ENCODE assay signal across 22 cellular contexts in genomic region chr1:202014915-202015676, GRCh38. TPM values are rescaled to one million over a fixed set of nuclear protein-coding genes. Genes with fewer than 3 reads are reported as not detected.
A peak's percentile ranks its signal among the peaks of the same experiment; 100 is the strongest.
DNase-seq lines count a peak whose midpoint lies in the region; ATAC-seq and TF ChIP-seq lines count a peak whose summit lies in the region.
"Had no signal": no experiment of that assay in that cellular context is flagged by ENCODE, and none has a peak within 500 bp of the region (broad histone marks: within the 10 kb centered on the region; RNA-seq: fewer than 3 reads in every experiment).

No MANE protein-coding gene starts in this region.

- TF ChIP-seq POLR2A in HCT116 (IDR thresholded peaks at IDR 0.05; ENCODE audit: borderline replicate concordance, extremely low read depth, insufficient read depth, insufficient read length): no peak
- TF ChIP-seq POLR2A in stomach (IDR thresholded peaks at IDR 0.05): peak in 1 of 4 donors; percentile 34

- POLR2A ChIA-PET in HCT116 (lab: Charles Lee) (interaction anchor here (0.7 to 9.2 kb wide), 9 partner anchors 6 to 99 kb away, joined by 3 to 174 read pairs (median 4); no protein-coding TSS in a partner anchor), MCF 10A (lab: Yijun Ruan, JAX) (interaction anchor here (0.7 to 3.7 kb wide), 5 partner anchors 9 to 537 kb away, joined by 3 to 23 read pairs (median 5); no protein-coding TSS in a partner anchor)
- POLR2A ChIA-PET in activated CD4-positive, alpha-beta memory T cell treated with anti-CD3 and anti-CD28 coated beads for 36 hours (lab: Charles Lee): no interaction called here

- H3K4me2 ChIP-seq in HCT116 (ENCODE audit: low read length): peak overlapping the region; percentile 99; the same call in 1 of the 2 replicates

- H3K27me3 Mint-ChIP-seq in MCF 10A (ENCODE audit: insufficient read depth, unreplicated experiment): peaks cover 13% of the 10 kb centered on the region
- no peaks in the 10 kb centered on the region for H3K27me3 Mint-ChIP-seq in mesothelial cell of epicardium (ENCODE audit: low read depth)
- H3K27me3 Mint-ChIP-seq in activated CD4-positive, alpha-beta memory T cell treated with anti-CD3 and anti-CD28 coated beads for 36 hours: peaks cover 3% of the 10 kb centered on the region

- H3K79me2 ChIP-seq in HCT116 (ENCODE audit: insufficient read depth, low read length): peaks cover 47% of the 10 kb centered on the region

- CTCF ChIA-PET in HCT116 (lab: Charles Lee) (no interaction called here), MCF 10A (lab: Yijun Ruan, JAX) (interaction anchor here (0.5 to 22.6 kb wide), 9 partner anchors 14 to 1982 kb away, joined by 3 to 1380 read pairs (median 4); partner anchors contain the start of gene GPR37L1)
- CTCF ChIA-PET in activated CD4-positive, alpha-beta memory T cell treated with anti-CD3 and anti-CD28 coated beads for 36 hours (lab: Charles Lee): interaction anchor here (2.4 kb wide), 1 partner anchor 15 kb away, joined by 9 read pairs; no protein-coding TSS in a partner anchor

- no peaks in the 10 kb centered on the region for H3K9me2 ChIP-seq in HCT116 (ENCODE audit: insufficient read depth)

- H3K9me3 ChIP-seq in HCT116 (ENCODE audit: control insufficient read depth in 1 of 2, insufficient read depth in 1 of 2, low read depth in 1 of 2, low read length in 2 of 2): no peaks in the 10 kb centered on the region
- H3K9me3 ChIP-seq in stomach: no peaks in the 10 kb centered on the region
- H3K9me3 ChIP-seq in effector memory CD4-positive, alpha-beta T cell (ENCODE audit: control insufficient read depth, low read length): no peaks in the 10 kb centered on the region
- H3K9me3 ChIP-seq: gastrocnemius medialis had no signal

- intact Hi-C loops in HCT116 (cut with micrococcal nuclease): no loop called here
- intact Hi-C loops in MCF 10A (cut with micrococcal nuclease): loop anchor here (5.0 kb wide), 1 partner anchor 42 kb away; no protein-coding TSS in a partner anchor
- intact Hi-C loops in stomach (cut with DNase I; ENCODE audit: low total_unique reads): loop anchor here (5.0 kb wide), 1 partner anchor 117 kb away; no protein-coding TSS in a partner anchor
- intact Hi-C loops in activated CD4-positive, alpha-beta memory T cell treated with anti-CD3 and anti-CD28 coated beads for 36 hours (cut with micrococcal nuclease): no loop called here

- TF ChIP-seq RAD21 in HCT116 (IDR thresholded peaks at IDR 0.05; ENCODE audit: low read depth): no peak

- peaks cover 19% of the 10 kb centered on the region for H3K4me1 Mint-ChIP-seq in MCF 10A (ENCODE audit: insufficient read depth, unreplicated experiment)
- H3K4me1 Mint-ChIP-seq in mesothelial cell of epicardium: peaks cover 79% of the 10 kb centered on the region
- H3K4me1 Mint-ChIP-seq in activated CD4-positive, alpha-beta memory T cell treated with anti-CD3 and anti-CD28 coated beads for 36 hours (ENCODE audit: low read depth): no peaks in the 10 kb centered on the region

- H3K9me3 Mint-ChIP-seq in MCF 10A (ENCODE audit: unreplicated experiment) (no peaks in the 10 kb centered on the region), mesothelial cell of epicardium (no peaks in the 10 kb centered on the region)
- H3K9me3 Mint-ChIP-seq in activated CD4-positive, alpha-beta memory T cell treated with anti-CD3 and anti-CD28 coated beads for 36 hours: no peaks in the 10 kb centered on the region
- H3K9me3 Mint-ChIP-seq: activated CD8-positive, alpha-beta T cell treated with anti-CD3 and anti-CD28 coated beads for 36 hours; activated naive CD4-positive, alpha-beta T cell treated with anti-CD3 and anti-CD28 coated beads for 36 hours; nephron had no signal

- H3K36me3 Mint-ChIP-seq in MCF 10A (ENCODE audit: insufficient read depth, unreplicated experiment) (peaks cover 6% of the 10 kb centered on the region), mesothelial cell of epicardium (peaks cover 12% of the 10 kb centered on the region)
- H3K36me3 Mint-ChIP-seq in activated CD4-positive, alpha-beta memory T cell treated with anti-CD3 and anti-CD28 coated beads for 36 hours: no peaks in the 10 kb centered on the region

- no peak for ATAC-seq in HCT116
- no peak for ATAC-seq in GM19035 (IDR thresholded peaks at IDR 0.05; ENCODE audit: unreplicated experiment)
- ATAC-seq: activated CD8-positive, alpha-beta T cell treated with anti-CD3 and anti-CD28 coated beads for 36 hours; esophagus mucosa; gastrocnemius medialis had no signal

- RAD21 ChIA-PET in HCT116 (lab: Charles Lee; ENCODE audit: low non-redundant PET in 1 of 2, low total read pairs in 2 of 2, uncharacterized antibody in 2 of 2, unreplicated experiment in 2 of 2): no interaction called here

- H3K36me3 ChIP-seq in HCT116 (ENCODE audit: control insufficient read depth in 1 of 2, insufficient read depth in 2 of 2, low read length in 2 of 2) (peaks cover 6 to 31% of the 10 kb centered on the region in 2 experiments), stomach (peaks cover 30 to 42% (median 41%) of the 10 kb centered on the region in 4 donors)
- no peaks in the 10 kb centered on the region for H3K36me3 ChIP-seq in effector memory CD4-positive, alpha-beta T cell (ENCODE audit: control insufficient read depth, insufficient read depth, low read length)
- H3K36me3 ChIP-seq: gastrocnemius medialis had no signal

- WGBS in stomach, 5 donors: 30 to 68% (median 43%) methylated on average over 17 of the region's 17 CpGs

- H3K27ac ChIP-seq in HCT116 (ENCODE audit: low read depth, low read length) (peak overlapping the region; percentile 94; the same call in 1 of the 2 replicates), stomach (peak overlapping the region; percentile 88 to 94 (median 92))
- no peak overlapping the region for H3K27ac ChIP-seq in effector memory CD4-positive, alpha-beta T cell (ENCODE audit: insufficient read depth, low read length, poor library complexity, severe bottlenecking)
- H3K27ac ChIP-seq: gastrocnemius medialis had no signal

- H3K4me3 Mint-ChIP-seq in MCF 10A (ENCODE audit: unreplicated experiment) (no peak overlapping the region), mesothelial cell of epicardium (peak overlapping the region; percentile 44)
- no peak overlapping the region for H3K4me3 Mint-ChIP-seq in activated CD4-positive, alpha-beta memory T cell treated with anti-CD3 and anti-CD28 coated beads for 36 hours
- H3K4me3 Mint-ChIP-seq: activated CD8-positive, alpha-beta T cell treated with anti-CD3 and anti-CD28 coated beads for 36 hours; activated naive CD4-positive, alpha-beta T cell treated with anti-CD3 and anti-CD28 coated beads for 36 hours; nephron had no signal

- H3K27ac Mint-ChIP-seq in MCF 10A (ENCODE audit: low read depth, unreplicated experiment) (no peak overlapping the region), mesothelial cell of epicardium (peak overlapping the region; percentile 87)
- no peak overlapping the region for H3K27ac Mint-ChIP-seq in activated CD4-positive, alpha-beta memory T cell treated with anti-CD3 and anti-CD28 coated beads for 36 hours
- H3K27ac Mint-ChIP-seq: activated CD8-positive, alpha-beta T cell treated with anti-CD3 and anti-CD28 coated beads for 36 hours; activated naive CD4-positive, alpha-beta T cell treated with anti-CD3 and anti-CD28 coated beads for 36 hours had no signal

- H3K4me3 ChIP-seq in HCT116 (replicated peaks in 1 of 2; ENCODE audit: low read depth in 1 of 2, low read length in 2 of 2) (no peak overlapping the region), stomach (peak overlapping the region; percentile 4 to 64 (median 59))
- no peak overlapping the region for H3K4me3 ChIP-seq in effector memory CD4-positive, alpha-beta T cell (ENCODE audit: insufficient read depth, low read depth, low read length, poor library complexity, severe bottlenecking)
- H3K4me3 ChIP-seq: gastrocnemius medialis had no signal

- TF ChIP-seq CTCF in HCT116 (IDR thresholded peaks at IDR 0.05 in 2 of 3, conservative IDR thresholded peaks at IDR 0.05 in 1 of 3; ENCODE audit: borderline replicate concordance in 1 of 3, insufficient read depth in 1 of 3, low read depth in 2 of 3, low read length in 2 of 3) (no peak), MCF 10A (IDR thresholded peaks at IDR 0.05; ENCODE audit: unreplicated experiment) (no peak), mesothelial cell of epicardium (IDR thresholded peaks at IDR 0.05; ENCODE audit: unreplicated experiment) (no peak), stomach (IDR thresholded peaks at IDR 0.05) (no peak)

- no TSS peak for BruUV-seq in HCT116 (replicated peaks; lab: Mats Ljungman, UMichigan)
- no TSS peak for BruUV-seq in MCF 10A (replicated peaks; lab: Mats Ljungman, UMichigan)

- H2AFZ ChIP-seq in HCT116 (ENCODE audit: low read depth, low read length, poor library complexity, severe bottlenecking): no peak overlapping the region

- DNase-seq in HCT116 (ENCODE audit: low read depth, low spot score): no peak
- peak; percentile 73 for DNase-seq in MCF 10A (ENCODE audit: unreplicated experiment)
- no peak for DNase-seq in mesothelial cell of epicardium (ENCODE audit: low spot score in 2 of 2, unreplicated experiment in 2 of 2)
- DNase-seq in stomach: peak; percentile 55
- DNase-seq in activated T-cell treated with anti-CD3 and anti-CD28 coated beads, Interleukin-2, amount 50 U/mL, for 48 hours: no peak
- no peak for DNase-seq in activated CD4-positive, alpha-beta memory T cell treated with anti-CD3 and anti-CD28 coated beads for 36 hours
- DNase-seq in effector memory CD4-positive, alpha-beta T cell: no peak
- DNase-seq: activated CD4-positive, CD25-positive, alpha-beta regulatory T cell; activated CD8-positive, alpha-beta T cell treated with anti-CD3 and anti-CD28 coated beads for 36 hours; activated naive CD4-positive, alpha-beta T cell treated with anti-CD3 and anti-CD28 coated beads for 36 hours; activated T-cell treated with anti-CD3 and anti-CD28 coated beads, Interleukin-2, amount 50 U/mL, for 1 hour; central memory CD4-positive, alpha-beta T cell; gastrocnemius medialis; kidney; mesenchymal stem cell; NCI-H1417; NCI-H510A treated with DMSO at 0.1 percent for 48 hours; stimulated activated CD4-positive, alpha-beta T cell treated with anti-CD3 and anti-CD28 coated beads, Interleukin-12 subunit alpha, Interleukin-12 subunit beta, amount 100 ng/mL, for 4 hours; T-helper 9 cell had no signal

- H3K27me3 ChIP-seq in HCT116 (ENCODE audit: insufficient read depth, low read length) (no peaks in the 10 kb centered on the region), stomach (peaks cover 0 to 13% (median 0%) of the 10 kb centered on the region in 3 donors)
- no peaks in the 10 kb centered on the region for H3K27me3 ChIP-seq in effector memory CD4-positive, alpha-beta T cell (replicated peaks; ENCODE audit: control insufficient read depth, insufficient read depth, low read length, poor library complexity, severe bottlenecking)
- H3K27me3 ChIP-seq: gastrocnemius medialis had no signal

- peaks cover 70 to 100% of the 10 kb centered on the region in 2 experiments for H3K4me1 ChIP-seq in HCT116 (ENCODE audit: control insufficient read depth in 1 of 2, insufficient read depth in 2 of 2, low read length in 2 of 2)
- H3K4me1 ChIP-seq in stomach: peaks cover 10 to 29% (median 16%) of the 10 kb centered on the region in 4 donors
- no peaks in the 10 kb centered on the region for H3K4me1 ChIP-seq in effector memory CD4-positive, alpha-beta T cell (ENCODE audit: control insufficient read depth, insufficient read depth, low read length, poor library complexity, severe bottlenecking)
- H3K4me1 ChIP-seq: gastrocnemius medialis had no signal

- 0 out of 2 replicates have a peak overlapping the region, but pooled peaks have one; percentile 2 for H3K9ac ChIP-seq in HCT116 (ENCODE audit: low read length)

- H4K20me1 ChIP-seq in HCT116 (ENCODE audit: insufficient read depth): no peaks in the 10 kb centered on the region

- TF ChIP-seq EP300 in stomach (IDR thresholded peaks at IDR 0.05): no peak

RNA-seq across cellular contexts. Expression of gene ELF3, which starts 4.7 kb away (rescaled TPM):
- total RNA-seq in HCT116 (2021; ENCODE audit: unreplicated experiment) (200 TPM), MCF 10A (2022) (0.10 and 0.33 TPM in 2 replicates), mesothelial cell of epicardium (111 to 112 TPM (median 112 TPM) in 3 replicates), stomach (1,000 to 10,000 TPM in 1 of 5 donors, 100 to 1,000 TPM in 4; 174 to 1,083 (median 289) TPM)
- polyA plus RNA-seq in HCT116 (2012): 284 and 412 TPM in 2 replicates
- polyA plus RNA-seq in stomach: 100 to 1,000 TPM; 146 to 253 (median 242) TPM
- total RNA-seq in activated CD4-positive, alpha-beta memory T cell treated with anti-CD3 and anti-CD28 coated beads for 36 hours: under 1 TPM; 0.12 to 0.46 TPM

RNA-seq across cellular contexts. Expression of gene RNPEP, which starts 32.6 kb away (rescaled TPM):
- total RNA-seq in HCT116 (2021; ENCODE audit: unreplicated experiment): 85.9 TPM
- polyA plus RNA-seq in HCT116 (2012): 57.2 and 67.7 TPM in 2 replicates
- 147 and 155 TPM in 2 replicates for total RNA-seq in MCF 10A (2022)
- 76.6 to 84.3 TPM (median 79.3 TPM) in 3 replicates for total RNA-seq in mesothelial cell of epicardium
- 100 to 1,000 TPM in 3 of 5 donors, 10 to 100 TPM in 2; 23.3 to 900 (median 102) TPM for total RNA-seq in stomach
- polyA plus RNA-seq in stomach: 10 to 100 TPM; 31.6 to 38.6 (median 37.6) TPM
- 10 to 100 TPM; 48.3 to 50.1 TPM for total RNA-seq in activated CD4-positive, alpha-beta memory T cell treated with anti-CD3 and anti-CD28 coated beads for 36 hours

RNA-seq across cellular contexts. Expression of gene TIMM17A, which starts 59.8 kb away (rescaled TPM):
- 100 TPM for total RNA-seq in HCT116 (2021; ENCODE audit: unreplicated experiment)
- 42.7 and 44.5 TPM in 2 replicates for polyA plus RNA-seq in HCT116 (2012)
- 157 and 171 TPM in 2 replicates for total RNA-seq in MCF 10A (2022)
- 42.6 to 46.5 TPM (median 46.3 TPM) in 3 replicates for total RNA-seq in mesothelial cell of epicardium
- 10 to 100 TPM in 2 of 5 donors, 1 to 10 TPM in 3; 3.2 to 47.0 (median 7.1) TPM for total RNA-seq in stomach
- 10 to 100 TPM; 26.1 to 48.8 (median 37.4) TPM for polyA plus RNA-seq in stomach
- 10 to 100 TPM; 66.5 to 67.2 TPM for total RNA-seq in activated CD4-positive, alpha-beta memory T cell treated with anti-CD3 and anti-CD28 coated beads for 36 hours

Comparison
In these comparisons a context has a peak if more than half of its experiments do, and no peak if none do; other contexts are left out.
1. DNase-seq: peak in MCF 10A (single experiment) and stomach (single experiment); none in HCT116 (single experiment), mesothelial cell of epicardium (0 of 2), activated T-cell treated with anti-CD3 and anti-CD28 coated beads, Interleukin-2, amount 50 U/mL, for 48 hours (0 of 2), activated CD4-positive, alpha-beta memory T cell treated with anti-CD3 and anti-CD28 coated beads for 36 hours (single experiment) and effector memory CD4-positive, alpha-beta T cell (0 of 3).
2. H3K4me3 ChIP-seq: peak in stomach (4 of 4); none in HCT116 (0 of 2) and effector memory CD4-positive, alpha-beta T cell (single experiment).
3. RNA of gene ELF3, which starts 4.7 kb away (total RNA-seq): 174 to 1,083 TPM in stomach, 200 TPM in HCT116 (single experiment) and 111 to 112 TPM in mesothelial cell of epicardium; 0.12 to 0.46 TPM in activated CD4-positive, alpha-beta memory T cell treated with anti-CD3 and anti-CD28 coated beads for 36 hours and 0.10 to 0.33 TPM in MCF 10A; every median in the first group is over 10 times any median in the second.
4. intact Hi-C loops: an anchor here in MCF 10A (5.0 kb wide) and stomach (5.0 kb wide); none called in HCT116 and activated CD4-positive, alpha-beta memory T cell treated with anti-CD3 and anti-CD28 coated beads for 36 hours.